In the genomic region with DNA sequence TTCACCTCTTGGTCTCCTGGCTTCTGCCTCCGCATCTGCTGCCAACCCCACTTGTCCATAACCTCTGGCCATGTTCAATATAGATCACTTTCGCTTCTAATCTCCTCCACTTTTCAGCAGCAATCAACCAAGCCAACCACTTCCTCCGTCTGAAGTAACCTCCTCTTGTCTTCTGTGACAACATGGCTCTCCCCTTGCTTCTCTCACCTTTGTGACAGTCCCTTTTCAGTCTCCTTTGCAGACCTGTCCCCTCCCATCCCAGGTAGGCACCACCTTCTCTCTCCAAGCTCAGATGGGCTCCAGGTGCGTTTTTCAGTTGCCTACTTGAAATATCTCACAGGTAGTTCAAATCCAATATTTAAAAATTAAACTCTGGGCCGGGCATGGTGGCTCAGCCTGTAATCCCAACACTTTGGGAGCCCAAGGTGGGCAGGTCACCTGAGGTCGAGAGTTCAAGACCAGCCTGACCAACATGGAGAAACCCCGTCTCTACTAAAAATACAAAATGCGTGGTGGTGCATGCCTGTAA, we compare ENCODE assay signal across 2 cellular contexts.
TF ChIP-seq lines count a peak whose summit lies in the region.

No MANE protein-coding gene starts in this region.

TF ChIP-seq in K562, 482 proteins besides CTCF, POLR2A, EP300 and RAD21:
- TF ChIP-seq, protein P1, sequence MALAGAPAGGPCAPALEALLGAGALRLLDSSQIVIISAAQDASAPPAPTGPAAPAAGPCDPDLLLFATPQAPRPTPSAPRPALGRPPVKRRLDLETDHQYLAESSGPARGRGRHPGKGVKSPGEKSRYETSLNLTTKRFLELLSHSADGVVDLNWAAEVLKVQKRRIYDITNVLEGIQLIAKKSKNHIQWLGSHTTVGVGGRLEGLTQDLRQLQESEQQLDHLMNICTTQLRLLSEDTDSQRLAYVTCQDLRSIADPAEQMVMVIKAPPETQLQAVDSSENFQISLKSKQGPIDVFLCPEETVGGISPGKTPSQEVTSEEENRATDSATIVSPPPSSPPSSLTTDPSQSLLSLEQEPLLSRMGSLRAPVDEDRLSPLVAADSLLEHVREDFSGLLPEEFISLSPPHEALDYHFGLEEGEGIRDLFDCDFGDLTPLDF (CRISPR knock-in tag; IDR thresholded peaks at IDR 0.05) = no peak
- TF ChIP-seq BRD4 (IDR thresholded peaks at IDR 0.05) = no peak
- TF ChIP-seq WHSC1 (IDR thresholded peaks at IDR 0.05; ENCODE audit: low read length) = no peak
- TF ChIP-seq, protein P2, sequence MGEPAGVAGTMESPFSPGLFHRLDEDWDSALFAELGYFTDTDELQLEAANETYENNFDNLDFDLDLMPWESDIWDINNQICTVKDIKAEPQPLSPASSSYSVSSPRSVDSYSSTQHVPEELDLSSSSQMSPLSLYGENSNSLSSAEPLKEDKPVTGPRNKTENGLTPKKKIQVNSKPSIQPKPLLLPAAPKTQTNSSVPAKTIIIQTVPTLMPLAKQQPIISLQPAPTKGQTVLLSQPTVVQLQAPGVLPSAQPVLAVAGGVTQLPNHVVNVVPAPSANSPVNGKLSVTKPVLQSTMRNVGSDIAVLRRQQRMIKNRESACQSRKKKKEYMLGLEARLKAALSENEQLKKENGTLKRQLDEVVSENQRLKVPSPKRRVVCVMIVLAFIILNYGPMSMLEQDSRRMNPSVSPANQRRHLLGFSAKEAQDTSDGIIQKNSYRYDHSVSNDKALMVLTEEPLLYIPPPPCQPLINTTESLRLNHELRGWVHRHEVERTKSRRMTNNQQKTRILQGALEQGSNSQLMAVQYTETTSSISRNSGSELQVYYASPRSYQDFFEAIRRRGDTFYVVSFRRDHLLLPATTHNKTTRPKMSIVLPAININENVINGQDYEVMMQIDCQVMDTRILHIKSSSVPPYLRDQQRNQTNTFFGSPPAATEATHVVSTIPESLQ (CRISPR knock-in tag; IDR thresholded peaks at IDR 0.05) = no peak
- TF ChIP-seq ZNF175 (CRISPR knock-in tag; IDR thresholded peaks at IDR 0.05; ENCODE audit: low read depth) = no peak
- TF ChIP-seq, protein P3, sequence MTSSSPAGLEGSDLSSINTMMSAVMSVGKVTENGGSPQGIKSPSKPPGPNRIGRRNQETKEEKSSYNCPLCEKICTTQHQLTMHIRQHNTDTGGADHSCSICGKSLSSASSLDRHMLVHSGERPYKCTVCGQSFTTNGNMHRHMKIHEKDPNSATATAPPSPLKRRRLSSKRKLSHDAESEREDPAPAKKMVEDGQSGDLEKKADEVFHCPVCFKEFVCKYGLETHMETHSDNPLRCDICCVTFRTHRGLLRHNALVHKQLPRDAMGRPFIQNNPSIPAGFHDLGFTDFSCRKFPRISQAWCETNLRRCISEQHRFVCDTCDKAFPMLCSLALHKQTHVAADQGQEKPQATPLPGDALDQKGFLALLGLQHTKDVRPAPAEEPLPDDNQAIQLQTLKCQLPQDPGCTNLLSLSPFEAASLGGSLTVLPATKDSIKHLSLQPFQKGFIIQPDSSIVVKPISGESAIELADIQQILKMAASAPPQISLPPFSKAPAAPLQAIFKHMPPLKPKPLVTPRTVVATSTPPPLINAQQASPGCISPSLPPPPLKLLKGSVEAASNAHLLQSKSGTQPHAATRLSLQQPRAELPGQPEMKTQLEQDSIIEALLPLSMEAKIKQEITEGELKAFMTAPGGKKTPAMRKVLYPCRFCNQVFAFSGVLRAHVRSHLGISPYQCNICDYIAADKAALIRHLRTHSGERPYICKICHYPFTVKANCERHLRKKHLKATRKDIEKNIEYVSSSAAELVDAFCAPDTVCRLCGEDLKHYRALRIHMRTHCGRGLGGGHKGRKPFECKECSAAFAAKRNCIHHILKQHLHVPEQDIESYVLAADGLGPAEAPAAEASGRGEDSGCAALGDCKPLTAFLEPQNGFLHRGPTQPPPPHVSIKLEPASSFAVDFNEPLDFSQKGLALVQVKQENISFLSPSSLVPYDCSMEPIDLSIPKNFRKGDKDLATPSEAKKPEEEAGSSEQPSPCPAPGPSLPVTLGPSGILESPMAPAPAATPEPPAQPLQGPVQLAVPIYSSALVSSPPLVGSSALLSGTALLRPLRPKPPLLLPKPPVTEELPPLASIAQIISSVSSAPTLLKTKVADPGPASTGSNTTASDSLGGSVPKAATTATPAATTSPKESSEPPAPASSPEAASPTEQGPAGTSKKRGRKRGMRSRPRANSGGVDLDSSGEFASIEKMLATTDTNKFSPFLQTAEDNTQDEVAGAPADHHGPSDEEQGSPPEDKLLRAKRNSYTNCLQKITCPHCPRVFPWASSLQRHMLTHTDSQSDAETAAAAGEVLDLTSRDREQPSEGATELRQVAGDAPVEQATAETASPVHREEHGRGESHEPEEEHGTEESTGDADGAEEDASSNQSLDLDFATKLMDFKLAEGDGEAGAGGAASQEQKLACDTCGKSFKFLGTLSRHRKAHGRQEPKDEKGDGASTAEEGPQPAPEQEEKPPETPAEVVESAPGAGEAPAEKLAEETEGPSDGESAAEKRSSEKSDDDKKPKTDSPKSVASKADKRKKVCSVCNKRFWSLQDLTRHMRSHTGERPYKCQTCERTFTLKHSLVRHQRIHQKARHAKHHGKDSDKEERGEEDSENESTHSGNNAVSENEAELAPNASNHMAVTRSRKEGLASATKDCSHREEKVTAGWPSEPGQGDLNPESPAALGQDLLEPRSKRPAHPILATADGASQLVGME (CRISPR knock-in tag; IDR thresholded peaks at IDR 0.05) = no peak

TF ChIP-seq in WTC11, 78 proteins besides CTCF, POLR2A, EP300 and RAD21:
- TF ChIP-seq SP1 (CRISPR knock-in tag; conservative IDR thresholded peaks at IDR 0.05) = no peak
- TF ChIP-seq EMX1 (CRISPR knock-in tag; IDR thresholded peaks at IDR 0.05) = no peak
- TF ChIP-seq RORB (CRISPR knock-in tag; IDR thresholded peaks at IDR 0.05) = no peak
- no peak for TF ChIP-seq CREB1 (CRISPR knock-in tag; IDR thresholded peaks at IDR 0.05)
- TF ChIP-seq ZNF423 (CRISPR knock-in tag; IDR thresholded peaks at IDR 0.05) = no peak
- TF ChIP-seq ELF4 (CRISPR knock-in tag; IDR thresholded peaks at IDR 0.05; ENCODE audit: low read depth) = no peak
- TF ChIP-seq, protein P2 (CRISPR knock-in tag; IDR thresholded peaks at IDR 0.05) = no peak
